ENCODE assay signal across 8 cellular contexts in the genomic region with DNA sequence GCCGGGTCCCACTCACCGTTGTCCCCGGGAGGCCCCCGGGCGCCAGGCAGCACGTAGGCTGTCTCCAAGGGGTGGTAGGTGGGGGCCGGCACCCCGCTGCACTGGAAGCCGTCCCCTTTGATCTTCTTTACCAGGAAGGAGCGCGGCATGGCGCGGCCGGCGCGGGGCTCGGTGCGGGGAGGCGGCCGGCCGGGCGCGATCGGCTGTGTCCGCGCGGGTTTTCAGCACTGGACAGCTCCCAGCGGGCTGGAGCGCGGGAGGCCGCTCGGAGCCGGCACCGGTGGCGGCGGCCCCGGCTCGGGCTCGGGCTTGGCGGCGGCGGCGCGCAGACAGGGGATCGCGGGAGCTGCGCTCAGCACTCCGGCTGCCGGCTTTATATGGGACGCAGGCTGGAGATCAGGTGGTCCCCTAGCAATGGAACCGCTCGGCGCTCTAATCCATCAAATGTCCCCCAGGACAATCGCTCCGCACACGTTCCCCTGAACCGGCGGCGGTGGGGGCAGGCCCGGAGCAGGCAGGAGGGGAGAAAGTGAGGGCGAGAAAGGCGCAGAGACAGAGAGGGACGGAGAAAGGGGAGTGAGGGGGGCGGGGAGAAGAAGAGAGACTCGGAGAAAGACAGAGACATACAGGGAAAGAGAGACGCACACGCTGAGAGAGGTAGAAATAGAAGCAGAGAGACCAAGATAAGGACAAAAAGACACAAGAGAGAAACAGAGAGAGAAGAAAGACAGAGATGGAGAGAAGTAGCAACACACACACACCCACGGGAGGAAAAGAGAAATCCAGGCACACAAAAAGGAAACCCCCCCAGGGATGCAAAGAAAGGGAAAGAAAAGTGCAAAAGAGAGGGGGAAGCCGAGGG. TPM values are rescaled to one million over a fixed set of nuclear protein-coding genes. Genes with fewer than 3 reads are reported as not detected.
DNase-seq lines count a peak whose midpoint lies in the region; ATAC-seq and TF ChIP-seq lines count a peak whose summit lies in the region.

A gene (minus strand): TSS at position 350 of the 862 bp plus-strand sequence. CDS start 201 bp downstream, at position 149.

- H3K27me3 Mint-ChIP-seq in activated T-cell treated with anti-CD3 and anti-CD28 coated beads, Interleukin-2, amount 50 U/mL, for 24 hours, result peaks cover 91% of the 10 kb centered on the region
- H3K27me3 Mint-ChIP-seq in naive B cell, result peaks cover 48 to 89% (median 82%) of the 10 kb centered on the region in 3 donors
- peaks cover 76 to 85% of the 10 kb centered on the region in 2 donors for H3K27me3 Mint-ChIP-seq in stimulated activated naive B cell treated with anti-CD40 and anti-IgM and Interleukin-4, amounts not matched to agents 10 μg/mL and 1 μg/mL and 100 μg/mL, for 72 hours

- no peaks in the 10 kb centered on the region for H3K9me3 Mint-ChIP-seq in activated T-cell treated with anti-CD3 and anti-CD28 coated beads, Interleukin-2, amount 50 U/mL, for 24 hours
- H3K9me3 Mint-ChIP-seq in naive B cell, result peaks cover 0 to 4% (median 0%) of the 10 kb centered on the region in 7 donors
- H3K9me3 Mint-ChIP-seq in stimulated activated naive B cell treated with anti-CD40 and anti-IgM and Interleukin-4, amounts not matched to agents 10 μg/mL and 1 μg/mL and 100 μg/mL, for 72 hours, result no peaks in the 10 kb centered on the region

- CTCF ChIA-PET in GM10248 (lab: Yijun Ruan, JAX), result interaction anchor here (1.8 to 4.9 kb wide), 2 partner anchors 9 to 113 kb away, joined by 4 to 23 read pairs; no protein-coding TSS in a partner anchor

- H3K36me3 Mint-ChIP-seq in activated T-cell treated with anti-CD3 and anti-CD28 coated beads, Interleukin-2, amount 50 U/mL, for 24 hours (ENCODE audit: low read depth), result no peaks in the 10 kb centered on the region
- peaks cover 0 to 14% of the 10 kb centered on the region in 2 donors for H3K36me3 Mint-ChIP-seq in naive B cell
- H3K36me3 Mint-ChIP-seq in stimulated activated naive B cell treated with anti-CD40 and anti-IgM and Interleukin-4, amounts not matched to agents 10 μg/mL and 1 μg/mL and 100 μg/mL, for 72 hours, result no peaks in the 10 kb centered on the region

- H3K27ac Mint-ChIP-seq in activated T-cell treated with anti-CD3 and anti-CD28 coated beads, Interleukin-2, amount 50 U/mL, for 24 hours, result no peak within 1 kb of the TSS
- peak within 1 kb of the TSS in 1 of 6 donors; percentile 71 for H3K27ac Mint-ChIP-seq in naive B cell
- peak within 1 kb of the TSS; percentile 60 for H3K27ac Mint-ChIP-seq in stimulated activated naive B cell treated with anti-CD40 and anti-IgM and Interleukin-4, amounts not matched to agents 10 μg/mL and 1 μg/mL and 100 μg/mL, for 72 hours

- TF ChIP-seq CTCF in GM10248 (IDR thresholded peaks at IDR 0.05; ENCODE audit: control extremely low read depth, extremely low read depth, low read depth, missing control alignments), result no peak

- ATAC-seq in esophagus mucosa (peak; percentile 89), naive B cell (ENCODE audit: low read depth in 2 of 2) (peak; percentile 49 to 55)
- ATAC-seq in stimulated activated naive B cell treated with anti-CD40 and anti-IgM and Interleukin-4, amounts not matched to agents 10 μg/mL and 1 μg/mL and 100 μg/mL, for 72 hours (replicated peaks), result peak; percentile 48 to 50

- peak; percentile 78 for DNase-seq in GM10248 (ENCODE audit: extremely low spot score)
- peak; percentile 76 for DNase-seq in NCI-H460 (ENCODE audit: extremely low read depth, low read depth)
- DNase-seq in activated T-cell treated with anti-CD3 and anti-CD28 coated beads, Interleukin-2, amount 50 U/mL, for 24 hours, result peak; percentile 78
- peak; percentile 24 for DNase-seq in naive B cell
- no peak for DNase-seq in stimulated activated naive B cell treated with anti-CD40 and anti-IgM and Interleukin-4, amounts not matched to agents 10 μg/mL and 1 μg/mL and 100 μg/mL, for 72 hours
- DNase-seq in SW 1271 (lab: John Stamatoyannopoulos, UW), result no peak
- DNase-seq in NCI-H345 (lab: John Stamatoyannopoulos, UW), result no peak

- POLR2A ChIA-PET in GM10248 (lab: Yijun Ruan, JAX), result no interaction called here

- H3K4me1 Mint-ChIP-seq in activated T-cell treated with anti-CD3 and anti-CD28 coated beads, Interleukin-2, amount 50 U/mL, for 24 hours (ENCODE audit: low read depth), result peaks cover 6% of the 10 kb centered on the region
- H3K4me1 Mint-ChIP-seq in naive B cell, result peaks cover 14 to 28% (median 18%) of the 10 kb centered on the region in 3 donors
- peaks cover 13 to 22% of the 10 kb centered on the region in 2 donors for H3K4me1 Mint-ChIP-seq in stimulated activated naive B cell treated with anti-CD40 and anti-IgM and Interleukin-4, amounts not matched to agents 10 μg/mL and 1 μg/mL and 100 μg/mL, for 72 hours

- no peak within 1 kb of the TSS for H3K4me3 Mint-ChIP-seq in activated T-cell treated with anti-CD3 and anti-CD28 coated beads, Interleukin-2, amount 50 U/mL, for 24 hours
- peak within 1 kb of the TSS in 7 of 8 donors; percentile 9 to 74 (median 48) for H3K4me3 Mint-ChIP-seq in naive B cell
- peak within 1 kb of the TSS; percentile 41 to 61 for H3K4me3 Mint-ChIP-seq in stimulated activated naive B cell treated with anti-CD40 and anti-IgM and Interleukin-4, amounts not matched to agents 10 μg/mL and 1 μg/mL and 100 μg/mL, for 72 hours

RNA-seq across cellular contexts. Expression of the gene that starts here (rescaled TPM):
- total RNA-seq in NCI-H460 (2014; rRNA removed; shearing (Covaris generic)), result not detected in 2 replicates
- polyA plus RNA-seq in NCI-H460 (2014; cell fraction: nucleus; rRNA removed), result not detected in 2 replicates
- not detected for total RNA-seq in esophagus mucosa
- not detected for polyA plus RNA-seq in naive B cell (ENCODE audit: low read depth in 6 of 6)

Comparison
In these comparisons a context has a peak if more than half of its experiments do, and no peak if none do; other contexts are left out.
1. Peak in DNase-seq in NCI-H460; RNA of the gene not detected or under 1 TPM.
2. Peak in ATAC-seq in esophagus mucosa; RNA of the gene not detected or under 1 TPM.
3. Peak in DNase-seq and ATAC-seq in naive B cell; RNA of the gene not detected or under 1 TPM.
4. DNase-seq: peak in GM10248 (single experiment) and activated T-cell treated with anti-CD3 and anti-CD28 coated beads, Interleukin-2, amount 50 U/mL, for 24 hours (single experiment); none in stimulated activated naive B cell treated with anti-CD40 and anti-IgM and Interleukin-4, amounts not matched to agents 10 μg/mL and 1 μg/mL and 100 μg/mL, for 72 hours (single experiment), SW 1271 (0 of 2) and NCI-H345 (single experiment).
5. Peak in every context shown above with its lines, with median percentiles within 50 percentile points of each other: ATAC-seq.